In the genomic region with DNA sequence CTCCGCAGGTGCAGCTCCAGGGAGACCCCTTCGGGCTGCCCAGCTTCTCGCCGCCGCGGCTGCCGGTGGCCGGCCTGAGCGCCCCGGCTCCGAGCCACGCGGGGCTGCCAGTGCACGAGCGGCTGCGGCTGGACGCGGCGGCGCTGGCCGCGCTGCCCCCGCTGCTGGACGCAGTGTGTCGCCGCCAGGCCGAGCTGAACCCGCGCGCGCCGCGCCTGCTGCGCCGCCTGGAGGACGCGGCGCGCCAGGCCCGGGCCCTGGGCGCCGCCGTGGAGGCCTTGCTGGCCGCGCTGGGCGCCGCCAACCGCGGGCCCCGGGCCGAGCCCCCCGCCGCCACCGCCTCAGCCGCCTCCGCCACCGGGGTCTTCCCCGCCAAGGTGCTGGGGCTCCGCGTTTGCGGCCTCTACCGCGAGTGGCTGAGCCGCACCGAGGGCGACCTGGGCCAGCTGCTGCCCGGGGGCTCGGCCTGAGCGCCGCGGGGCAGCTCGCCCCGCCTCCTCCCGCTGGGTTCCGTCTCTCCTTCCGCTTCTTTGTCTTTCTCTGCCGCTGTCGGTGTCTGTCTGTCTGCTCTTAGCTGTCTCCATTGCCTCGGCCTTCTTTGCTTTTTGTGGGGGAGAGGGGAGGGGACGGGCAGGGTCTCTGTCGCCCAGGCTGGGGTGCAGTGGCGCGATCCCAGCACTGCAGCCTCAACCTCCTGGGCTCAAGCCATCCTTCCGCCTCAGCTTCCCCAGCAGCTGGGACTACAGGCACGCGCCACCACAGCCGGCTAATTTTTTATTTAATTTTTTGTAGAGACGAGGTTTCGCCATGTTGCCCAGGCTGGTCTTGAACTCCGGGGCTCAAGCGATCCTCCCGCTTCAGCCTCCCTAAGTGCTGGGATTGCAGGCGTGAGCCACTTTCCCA, we compare ENCODE assay signal across 8 cellular contexts. TPM values are rescaled to one million over a fixed set of nuclear protein-coding genes. Genes with fewer than 3 reads are reported as not detected.
A peak's percentile ranks its signal among the peaks of the same experiment; 100 is the strongest.
DNase-seq lines count a peak whose midpoint lies in the region; ATAC-seq and TF ChIP-seq lines count a peak whose summit lies in the region.

No MANE protein-coding gene starts in this region.

- intact Hi-C loops in activated CD8-positive, alpha-beta T cell treated with anti-CD3 and anti-CD28 coated beads for 36 hours (cut with micrococcal nuclease): no loop called here

- ATAC-seq in GM21529 (IDR thresholded peaks at IDR 0.05; ENCODE audit: unreplicated experiment): peak; percentile 66
- peak; percentile 77 for ATAC-seq in activated CD8-positive, alpha-beta T cell treated with anti-CD3 and anti-CD28 coated beads for 36 hours
- ATAC-seq in memory B cell (ENCODE audit: low read depth): peak; percentile 69
- ATAC-seq in GM19324 (IDR thresholded peaks at IDR 0.05; ENCODE audit: low FRiP score, unreplicated experiment): no peak

- H3K36me3 ChIP-seq in endocrine pancreas (ENCODE audit: control insufficient read depth, insufficient read depth, low read length): no peaks in the 10 kb centered on the region

- H3K4me1 ChIP-seq in endocrine pancreas (ENCODE audit: control insufficient read depth, insufficient read depth, low read length): no peaks in the 10 kb centered on the region

- POLR2A ChIA-PET in activated CD8-positive, alpha-beta T cell treated with anti-CD3 and anti-CD28 coated beads for 36 hours (lab: Charles Lee): interaction anchor here (0.9 to 3.3 kb wide), 10 partner anchors 9 to 196 kb away, joined by 3 to 33 read pairs (median 4); a partner anchor contains a TSS

- H3K27ac Mint-ChIP-seq in activated CD8-positive, alpha-beta T cell treated with anti-CD3 and anti-CD28 coated beads for 36 hours: peak overlapping the region; percentile 99
- peak overlapping the region; percentile 79 for H3K27ac Mint-ChIP-seq in memory B cell

- peaks cover 3% of the 10 kb centered on the region for H3K9me3 Mint-ChIP-seq in activated CD8-positive, alpha-beta T cell treated with anti-CD3 and anti-CD28 coated beads for 36 hours
- peaks cover 2% of the 10 kb centered on the region for H3K9me3 Mint-ChIP-seq in memory B cell

- no peaks in the 10 kb centered on the region for H3K9me3 ChIP-seq in endocrine pancreas (ENCODE audit: control insufficient read depth, low read length)

- H3K4me3 Mint-ChIP-seq in activated CD8-positive, alpha-beta T cell treated with anti-CD3 and anti-CD28 coated beads for 36 hours: peak overlapping the region; percentile 87
- H3K4me3 Mint-ChIP-seq in memory B cell: peak overlapping the region; percentile 97

- H3K27me3 ChIP-seq in endocrine pancreas (ENCODE audit: control insufficient read depth, insufficient read depth, low read length): no peaks in the 10 kb centered on the region

- DNase-seq in EL (peak; percentile 71), NCI-H1092 (lab: John Stamatoyannopoulos, UW) (peak; percentile 48), memory B cell (ENCODE audit: low spot score in 2 of 2) (peak in 1 of 2 donors; percentile 65)
- DNase-seq in activated CD8-positive, alpha-beta T cell treated with anti-CD3 and anti-CD28 coated beads for 36 hours: peak; percentile 62
- peak in 5 of 6 experiments; percentile 54 to 76 (median 61) for DNase-seq in stimulated activated naive CD4-positive, alpha-beta T cell (lab: John Stamatoyannopoulos, UW)

- TF ChIP-seq CTCF in activated CD8-positive, alpha-beta T cell treated with anti-CD3 and anti-CD28 coated beads for 36 hours (IDR thresholded peaks at IDR 0.05): peak; percentile 17

- peaks cover 4% of the 10 kb centered on the region for H3K36me3 Mint-ChIP-seq in activated CD8-positive, alpha-beta T cell treated with anti-CD3 and anti-CD28 coated beads for 36 hours (ENCODE audit: low read depth)
- H3K36me3 Mint-ChIP-seq in memory B cell: no peaks in the 10 kb centered on the region

- H3K27me3 Mint-ChIP-seq in activated CD8-positive, alpha-beta T cell treated with anti-CD3 and anti-CD28 coated beads for 36 hours: no peaks in the 10 kb centered on the region
- H3K27me3 Mint-ChIP-seq in memory B cell: no peaks in the 10 kb centered on the region

- H3K4me3 ChIP-seq in endocrine pancreas (ENCODE audit: control insufficient read depth, insufficient read depth, low read length): no peak overlapping the region

- peaks cover 23% of the 10 kb centered on the region for H3K4me1 Mint-ChIP-seq in activated CD8-positive, alpha-beta T cell treated with anti-CD3 and anti-CD28 coated beads for 36 hours (ENCODE audit: low read depth)
- H3K4me1 Mint-ChIP-seq in memory B cell: peaks cover 20% of the 10 kb centered on the region

- CTCF ChIA-PET in activated CD8-positive, alpha-beta T cell treated with anti-CD3 and anti-CD28 coated beads for 36 hours (lab: Charles Lee): interaction anchor here (0.7 to 4.4 kb wide), 37 partner anchors 10 to 240 kb away, joined by 3 to 120 read pairs (median 5); a partner anchor contains a TSS

- peak overlapping the region; percentile 56 for H3K9ac ChIP-seq in endocrine pancreas (ENCODE audit: control insufficient read depth, insufficient read depth, low read length)

RNA-seq across cellular contexts. Expression of a gene that starts 5.9 kb away (rescaled TPM):
- total RNA-seq in activated CD8-positive, alpha-beta T cell treated with anti-CD3 and anti-CD28 coated beads for 36 hours: under 1 TPM; 0.31 to 0.32 TPM

RNA-seq across cellular contexts. Expression of a gene that starts 8.4 kb away (rescaled TPM):
- total RNA-seq in activated CD8-positive, alpha-beta T cell treated with anti-CD3 and anti-CD28 coated beads for 36 hours: 10 to 100 TPM; 21.8 to 23.6 TPM

RNA-seq across cellular contexts. Expression of a gene that starts 21.1 kb away (rescaled TPM):
- total RNA-seq in activated CD8-positive, alpha-beta T cell treated with anti-CD3 and anti-CD28 coated beads for 36 hours: 10 to 100 TPM; 21.1 to 22.0 TPM

RNA-seq across cellular contexts. Expression of a gene that starts 46.5 kb away (rescaled TPM):
- total RNA-seq in activated CD8-positive, alpha-beta T cell treated with anti-CD3 and anti-CD28 coated beads for 36 hours: 10 to 100 TPM in 1 of 2 experiments, 1 to 10 TPM in 1; 7.6 to 10.9 TPM

RNA-seq across cellular contexts. Expression of a gene that starts 55.2 kb away (rescaled TPM):
- total RNA-seq in activated CD8-positive, alpha-beta T cell treated with anti-CD3 and anti-CD28 coated beads for 36 hours: 10 to 100 TPM; 18.0 to 19.2 TPM
